ENCODE assay signal across 1 cellular context in the genomic region with DNA sequence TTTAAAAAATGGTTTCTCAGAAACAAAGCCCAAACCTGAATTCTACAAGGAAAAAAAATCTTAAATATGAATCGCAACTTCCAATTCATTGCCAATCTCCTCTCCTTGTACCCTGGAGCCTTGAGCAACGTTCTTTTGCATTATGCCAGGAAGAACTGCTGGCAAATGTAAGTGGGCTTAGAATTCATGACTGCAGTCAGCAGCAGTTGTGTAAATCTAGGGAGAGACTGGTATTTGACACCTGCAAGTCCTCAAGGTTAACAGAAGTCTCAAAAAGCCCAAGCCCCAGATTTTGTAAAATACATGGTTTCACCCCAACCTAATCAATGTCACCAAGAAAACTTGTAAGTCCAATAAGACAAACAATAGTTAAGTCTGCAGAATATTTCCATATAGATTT.
TF ChIP-seq lines count a peak whose summit lies in the region.

No MANE protein-coding gene starts in this region.

TF ChIP-seq in HepG2, 621 proteins besides CTCF, POLR2A, EP300 and RAD21:
- no peak for TF ChIP-seq ZNF20 (CRISPR knock-in tag; IDR thresholded peaks at IDR 0.05)
- no peak for TF ChIP-seq HNRNPK (IDR thresholded peaks at IDR 0.05; ENCODE audit: low read depth, low read length, poor library complexity, severe bottlenecking)
- no peak for TF ChIP-seq ZNF547 (CRISPR knock-in tag; IDR thresholded peaks at IDR 0.05)
- peak; percentile 55 for TF ChIP-seq RBM22 (optimal IDR thresholded peaks at IDR 0.05; ENCODE audit: low read length)
